In genomic region chr5:177984565-177985166, GRCh38 we compare ENCODE assay signal across 23 cellular contexts. TPM values are rescaled to one million over a fixed set of nuclear protein-coding genes. Genes with fewer than 3 reads are reported as not detected.
A peak's percentile ranks its signal among the peaks of the same experiment; 100 is the strongest.
DNase-seq lines count a peak whose midpoint lies in the region; ATAC-seq and TF ChIP-seq lines count a peak whose summit lies in the region.
"Had no signal": no experiment of that assay in that cellular context is flagged by ENCODE, and none has a peak within 500 bp of the region (broad histone marks: within the 10 kb centered on the region; RNA-seq: fewer than 3 reads in every experiment).

No MANE protein-coding gene starts in this region.

- POLR2A ChIA-PET in activated CD4-positive, alpha-beta T cell treated with anti-CD3 and anti-CD28 coated beads for 36 hours (lab: Charles Lee) = no interaction called here

- H2AFZ ChIP-seq in osteoblast (ENCODE audit: low read length) = no peak overlapping the region

- peak overlapping the region; percentile 76 for H3K9ac ChIP-seq in NT2/D1 (ENCODE audit: insufficient read length, low read depth)
- H3K9ac ChIP-seq in endocrine pancreas (ENCODE audit: control insufficient read depth, insufficient read depth, low read length) = peak overlapping the region; percentile 20

- H3K9me3 Mint-ChIP-seq in activated CD4-positive, alpha-beta T cell treated with anti-CD3 and anti-CD28 coated beads for 36 hours (ENCODE audit: low read depth) = no peaks in the 10 kb centered on the region
- H3K9me3 Mint-ChIP-seq in natural killer cell treated with Interleukin-12 subunit alpha and Interleukin-12 subunit beta and Interleukin-15 and Interleukin-18, amount 100 ng/mL, for 72 hours = no peaks in the 10 kb centered on the region
- H3K9me3 Mint-ChIP-seq: endodermal cell had no signal

- TF ChIP-seq POLR2A in lower leg skin (IDR thresholded peaks at IDR 0.05) = no peak

- CTCF ChIA-PET in activated CD4-positive, alpha-beta T cell treated with anti-CD3 and anti-CD28 coated beads for 36 hours (lab: Charles Lee) = no interaction called here

- peaks cover 6% of the 10 kb centered on the region for H3K4me1 Mint-ChIP-seq in activated CD4-positive, alpha-beta T cell treated with anti-CD3 and anti-CD28 coated beads for 36 hours
- peaks cover 0 to 5% of the 10 kb centered on the region in 2 donors for H3K4me1 Mint-ChIP-seq in natural killer cell treated with Interleukin-12 subunit alpha and Interleukin-12 subunit beta and Interleukin-15 and Interleukin-18, amount 100 ng/mL, for 72 hours (ENCODE audit: low read depth in 2 of 2)
- H3K4me1 Mint-ChIP-seq: endodermal cell had no signal

- peak overlapping the region; percentile 9 for H3K4me3 ChIP-seq in NT2/D1 (ENCODE audit: insufficient read length, low read depth)
- no peak overlapping the region for H3K4me3 ChIP-seq in endocrine pancreas (ENCODE audit: control insufficient read depth, insufficient read depth, low read length)
- H3K4me3 ChIP-seq in osteoblast (ENCODE audit: insufficient read depth, low read length) = no peak overlapping the region
- no peak overlapping the region for H3K4me3 ChIP-seq in lower leg skin (ENCODE audit: low read depth, poor library complexity, severe bottlenecking)

- H3K36me3 Mint-ChIP-seq in activated CD4-positive, alpha-beta T cell treated with anti-CD3 and anti-CD28 coated beads for 36 hours (ENCODE audit: low read depth) = no peaks in the 10 kb centered on the region
- no peaks in the 10 kb centered on the region for H3K36me3 Mint-ChIP-seq in natural killer cell treated with Interleukin-12 subunit alpha and Interleukin-12 subunit beta and Interleukin-15 and Interleukin-18, amount 100 ng/mL, for 72 hours

- H3K27ac ChIP-seq in osteoblast (ENCODE audit: low read depth, low read length) = no peak overlapping the region

- H3K27ac Mint-ChIP-seq in activated CD4-positive, alpha-beta T cell treated with anti-CD3 and anti-CD28 coated beads for 36 hours = no peak overlapping the region
- no peak overlapping the region for H3K27ac Mint-ChIP-seq in natural killer cell treated with Interleukin-12 subunit alpha and Interleukin-12 subunit beta and Interleukin-15 and Interleukin-18, amount 100 ng/mL, for 72 hours
- H3K27ac Mint-ChIP-seq: endodermal cell had no signal

- H3K27me3 Mint-ChIP-seq in activated CD4-positive, alpha-beta T cell treated with anti-CD3 and anti-CD28 coated beads for 36 hours = peaks cover 50% of the 10 kb centered on the region
- H3K27me3 Mint-ChIP-seq in natural killer cell treated with Interleukin-12 subunit alpha and Interleukin-12 subunit beta and Interleukin-15 and Interleukin-18, amount 100 ng/mL, for 72 hours = peaks cover 36 to 38% of the 10 kb centered on the region in 2 donors

- H3K27me3 ChIP-seq in NT2/D1 (ENCODE audit: insufficient read depth, insufficient read length) (peaks cover 39% of the 10 kb centered on the region), endocrine pancreas (ENCODE audit: control insufficient read depth, insufficient read depth, low read length) (no peaks in the 10 kb centered on the region), osteoblast (ENCODE audit: insufficient read depth, low read length) (peaks cover 44% of the 10 kb centered on the region)

- peak overlapping the region; percentile 33 for H3K4me3 Mint-ChIP-seq in activated CD4-positive, alpha-beta T cell treated with anti-CD3 and anti-CD28 coated beads for 36 hours
- no peak overlapping the region for H3K4me3 Mint-ChIP-seq in natural killer cell treated with Interleukin-12 subunit alpha and Interleukin-12 subunit beta and Interleukin-15 and Interleukin-18, amount 100 ng/mL, for 72 hours
- H3K4me3 Mint-ChIP-seq: endodermal cell had no signal

- H3K9me3 ChIP-seq in NT2/D1 (ENCODE audit: insufficient read depth, low read length) (no peaks in the 10 kb centered on the region), endocrine pancreas (ENCODE audit: control insufficient read depth, low read length) (no peaks in the 10 kb centered on the region), osteoblast (ENCODE audit: low read depth, low read length) (no peaks in the 10 kb centered on the region)

- no peaks in the 10 kb centered on the region for H3K79me2 ChIP-seq in osteoblast (ENCODE audit: insufficient read depth, low read length)

- no peak for ATAC-seq in activated CD4-positive, alpha-beta T cell treated with anti-CD3 and anti-CD28 coated beads for 36 hours
- ATAC-seq in natural killer cell treated with Interleukin-12 subunit alpha and Interleukin-12 subunit beta and Interleukin-15 and Interleukin-18, amount 100 ng/mL, for 72 hours = no peak

- TF ChIP-seq CTCF in osteoblast (IDR thresholded peaks at IDR 0.05; ENCODE audit: extremely low read depth, low read depth, low read length) (no peak), lower leg skin (IDR thresholded peaks at IDR 0.05) (no peak)

- no peak for DNase-seq in activated CD4-positive, alpha-beta T cell treated with anti-CD3 and anti-CD28 coated beads for 36 hours
- no peak for DNase-seq in activated CD4-positive, alpha-beta T cell treated with anti-CD3 and anti-CD28 coated beads, Interleukin-2, amount 50 U/mL, for 1 hour
- DNase-seq in NT2/D1 (ENCODE audit: low read depth, low spot score) (no peak), osteoblast (ENCODE audit: insufficient read length, low spot score, missing footprints) (peak; percentile 73), NCI-H82 treated with DMSO at 0.1 percent for 48 hours (lab: John Stamatoyannopoulos, UW; ENCODE audit: unreplicated experiment) (no peak), lower leg skin (ENCODE audit: low spot score in 2 of 2) (no peak)
- DNase-seq in natural killer cell treated with Interleukin-12 subunit alpha and Interleukin-12 subunit beta and Interleukin-15 and Interleukin-18, amount 100 ng/mL, for 72 hours (ENCODE audit: low spot score) = no peak
- DNase-seq: 8988T; activated CD4-positive, alpha-beta T cell treated with anti-CD3 and anti-CD28 coated beads, Interleukin-2, amount 50 U/mL, for 4 hours; activated gamma-delta T cell; COR-L47; endodermal cell; head of caudate nucleus; left cardiac atrium; NCI-H2081 treated with DMSO at 0.1 percent for 48 hours; NCI-H748 treated with DMSO at 0.1 percent for 48 hours; stimulated activated CD4-positive, alpha-beta T cell treated with anti-CD3 and anti-CD28 coated beads, Interleukin-1b, Interleukin-23, amount 100 ng/mL, for 48 hours; stimulated activated CD8-positive, alpha-beta memory T cell treated with anti-CD3 and anti-CD28 coated beads, Interleukin-4, amount 100 ng/mL, for 48 hours; T-helper 9 cell; trophoblast cell had no signal

- 1 to 3% methylated on average over 10 to 42 of the region's 46 CpGs for WGBS in lower leg skin, 2 donors

- H3K4me1 ChIP-seq in NT2/D1 (ENCODE audit: insufficient read depth, insufficient read length) = peaks cover 4% of the 10 kb centered on the region
- no peaks in the 10 kb centered on the region for H3K4me1 ChIP-seq in endocrine pancreas (ENCODE audit: control insufficient read depth, insufficient read depth, low read length)
- no peaks in the 10 kb centered on the region for H3K4me1 ChIP-seq in osteoblast (ENCODE audit: insufficient read depth, low read length)

- H3K4me2 ChIP-seq in osteoblast (ENCODE audit: insufficient read depth, low read length) = no peak overlapping the region

- no peaks in the 10 kb centered on the region for H4K20me1 ChIP-seq in osteoblast (ENCODE audit: insufficient read depth, low read length)

- H3K36me3 ChIP-seq in NT2/D1 (ENCODE audit: insufficient read depth, insufficient read length, low read length) (no peaks in the 10 kb centered on the region), endocrine pancreas (ENCODE audit: control insufficient read depth, insufficient read depth, low read length) (no peaks in the 10 kb centered on the region), osteoblast (ENCODE audit: insufficient read depth, low read length) (no peaks in the 10 kb centered on the region)

- intact Hi-C loops in activated CD4-positive, alpha-beta T cell treated with anti-CD3 and anti-CD28 coated beads for 36 hours (cut with DNase I, micrococcal nuclease) = no loop called here
- intact Hi-C loops in lower leg skin (cut with DNase I; ENCODE audit: low total_unique reads) = no loop called here

RNA-seq across cellular contexts. Expression of gene PROP1, which starts 11.4 kb away (rescaled TPM):
- total RNA-seq in activated CD4-positive, alpha-beta T cell treated with anti-CD3 and anti-CD28 coated beads for 36 hours = not detected
- total RNA-seq in osteoblast (not detected in 2 replicates), lower leg skin (not detected)
- total RNA-seq in natural killer cell treated with Interleukin-12 subunit alpha and Interleukin-12 subunit beta and Interleukin-15 and Interleukin-18, amount 100 ng/mL, for 72 hours = not detected
- total RNA-seq: bronchial epithelial cell, endodermal cell, left cardiac atrium, RPMI7951 had no signal
